In genomic region chr2:112730182-112730581, GRCh38 we compare ENCODE assay signal across 1 cellular context.
TF ChIP-seq lines count a peak whose summit lies in the region.

No MANE protein-coding gene starts in this region.

TF ChIP-seq in HEK293, 187 proteins besides CTCF, POLR2A, EP300 and RAD21 (continued from another document):
- TF ChIP-seq PATZ1 (tag by site-specific recombination; IDR thresholded peaks at IDR 0.05) (no peak), SCRT2 (tag by site-specific recombination; IDR thresholded peaks at IDR 0.05) (peak; percentile 90), ZNF549 (tag by site-specific recombination; IDR thresholded peaks at IDR 0.05) (no peak)
